In genomic region chr2:191983186-191983585, GRCh38 we compare ENCODE assay signal across 16 cellular contexts.
DNase-seq lines count a peak whose midpoint lies in the region; ATAC-seq and TF ChIP-seq lines count a peak whose summit lies in the region.
"Had no signal": no experiment of that assay in that cellular context is flagged by ENCODE, and none has a peak within 500 bp of the region (broad histone marks: within the 10 kb centered on the region; RNA-seq: fewer than 3 reads in every experiment).

No MANE protein-coding gene starts in this region.

- H3K36me3 ChIP-seq in RWPE2 (ENCODE audit: low read depth), result no peaks in the 10 kb centered on the region
- H3K36me3 ChIP-seq: BE2C, SJCRH30 had no signal

- no peaks in the 10 kb centered on the region for H3K27me3 ChIP-seq in RWPE2 (ENCODE audit: insufficient read depth, poor library complexity, severe bottlenecking)
- H3K27me3 ChIP-seq: BE2C, SJCRH30 had no signal

- TF ChIP-seq CTCF in RWPE2 (IDR thresholded peaks at IDR 0.05; ENCODE audit: poor library complexity, severe bottlenecking), result no peak
- no peak for TF ChIP-seq CTCF in osteocyte (IDR thresholded peaks at IDR 0.05)

- no peak overlapping the region for H3K4me3 Mint-ChIP-seq in osteocyte (ENCODE audit: unreplicated experiment)
- H3K4me3 Mint-ChIP-seq: CD4-positive, alpha-beta memory T cell; IgD-negative memory B cell had no signal

- H3K27ac Mint-ChIP-seq in osteocyte (ENCODE audit: unreplicated experiment), result peak overlapping the region; percentile 45
- H3K27ac Mint-ChIP-seq: CD4-positive, alpha-beta memory T cell; IgD-negative memory B cell had no signal

- H3K4me3 ChIP-seq in RWPE2 (ENCODE audit: severe bottlenecking), result no peak overlapping the region
- H3K4me3 ChIP-seq: SJCRH30 had no signal

- peaks cover 36% of the 10 kb centered on the region for H3K4me1 Mint-ChIP-seq in osteocyte (ENCODE audit: unreplicated experiment)
- H3K4me1 Mint-ChIP-seq: CD4-positive, alpha-beta memory T cell; IgD-negative memory B cell had no signal

- peak overlapping the region; percentile 11 for H3K27ac ChIP-seq in RWPE2 (ENCODE audit: poor library complexity, severe bottlenecking)
- H3K27ac ChIP-seq: SJCRH30 had no signal

- peaks cover 2% of the 10 kb centered on the region for H3K36me3 Mint-ChIP-seq in osteocyte (ENCODE audit: unreplicated experiment)
- H3K36me3 Mint-ChIP-seq: CD4-positive, alpha-beta memory T cell; IgD-negative memory B cell had no signal

- no peaks in the 10 kb centered on the region for H3K9me3 Mint-ChIP-seq in osteocyte (ENCODE audit: unreplicated experiment)

- peak; percentile 50; the same call in 2 of the 3 replicates for ATAC-seq in RWPE2 (ENCODE audit: low read depth)
- ATAC-seq in esophagus mucosa, result no peak

- no peaks in the 10 kb centered on the region for H3K4me1 ChIP-seq in RWPE2 (ENCODE audit: insufficient read depth, poor library complexity, severe bottlenecking)
- H3K4me1 ChIP-seq: BE2C, SJCRH30 had no signal

- no peaks in the 10 kb centered on the region for H3K9me3 ChIP-seq in RWPE2 (ENCODE audit: severe bottlenecking)
- H3K9me3 ChIP-seq: BE2C, SJCRH30 had no signal

- DNase-seq in DMS53 treated with DMSO at 0.1 percent for 48 hours (lab: John Stamatoyannopoulos, UW; ENCODE audit: unreplicated experiment), result peak; percentile 86
- peak; percentile 49 for DNase-seq in NCI-H226
- DNase-seq in RWPE2 (ENCODE audit: low spot score), result no peak
- no peak for DNase-seq in osteocyte (ENCODE audit: extremely low spot score, unreplicated experiment)
- no peak for DNase-seq in NCI-H1694 (lab: John Stamatoyannopoulos, UW)
- no peak for DNase-seq in NCI-H2227 (lab: John Stamatoyannopoulos, UW; ENCODE audit: unreplicated experiment)
- DNase-seq: BE2C; CD4-positive, alpha-beta memory T cell; DMS 273 treated with DMSO at 0.1 percent for 48 hours; EL; HCEC 1CT; NCI-H187 treated with DMSO at 0.1 percent for 48 hours; NCI-H774; SJCRH30 had no signal

- no peaks in the 10 kb centered on the region for H3K27me3 Mint-ChIP-seq in osteocyte (ENCODE audit: unreplicated experiment)
- H3K27me3 Mint-ChIP-seq: IgD-negative memory B cell had no signal

Comparison
In these comparisons a context has a peak if more than half of its experiments do, and no peak if none do; other contexts are left out.
1. DNase-seq: peak in DMS53 treated with DMSO at 0.1 percent for 48 hours (single experiment) and NCI-H226 (single experiment); none in RWPE2 (single experiment), osteocyte (single experiment), NCI-H1694 (single experiment) and NCI-H2227 (single experiment).